ENCODE assay signal across 28 cellular contexts in genomic region chr13:34321986-34322385, GRCh38.
"Had no signal": no experiment of that assay in that cellular context is flagged by ENCODE, and none has a peak within 500 bp of the region (broad histone marks: within the 10 kb centered on the region; RNA-seq: fewer than 3 reads in every experiment).

No MANE protein-coding gene starts in this region.

- H3K4me3 ChIP-seq: esophagus squamous epithelium, gastroesophageal sphincter had no signal

- H3K36me3 ChIP-seq: esophagus squamous epithelium, gastroesophageal sphincter, WERI-Rb-1 had no signal

- ATAC-seq: activated CD4-positive, CD25-positive, alpha-beta regulatory T cell treated with anti-CD3 and anti-CD28 coated beads, Interleukin-2, amount 50 U/mL, for 24 hours; activated CD8-positive, alpha-beta T cell treated with anti-CD3 and anti-CD28 coated beads for 36 hours; activated T-cell treated with anti-CD3 and anti-CD28 coated beads, Interleukin-2, amount 50 U/mL, for 4 hours; activated T-helper 17 cell treated with anti-CD3 and anti-CD28 coated beads, Interleukin-2, amount 50 U/mL, for 72 hours; effector memory CD8-positive, alpha-beta T cell; gastroesophageal sphincter; T-helper 17 cell had no signal

- H3K4me1 ChIP-seq: esophagus squamous epithelium, gastroesophageal sphincter had no signal

- DNase-seq: activated B cell treated with CpG ODN at 0.5 μM for 24 hours; activated CD4-positive, alpha-beta T cell treated with anti-CD3 and anti-CD28 coated beads for 48 hours; activated CD4-positive, alpha-beta T cell treated with anti-CD3 and anti-CD28 coated beads, Interleukin-2, amount 50 U/mL, for 1 hour; activated CD4-positive, alpha-beta T cell treated with anti-CD3 and anti-CD28 coated beads, Interleukin-2, amount 50 U/mL, for 48 hours; activated CD8-positive, alpha-beta memory T cell treated with anti-CD3 and anti-CD28 coated beads for 24 hours; activated CD8-positive, alpha-beta T cell treated with anti-CD3 and anti-CD28 coated beads for 36 hours; activated effector memory CD4-positive, alpha-beta T cell treated with Interleukin-2 at 50 U/mL for 16 hours; activated gamma-delta T cell treated with Interleukin-2 at 50 U/mL for 16 hours; activated naive CD4-positive, alpha-beta T cell treated with anti-CD3 and anti-CD28 coated beads, Interleukin-2, amount 50 U/mL, for 16 hours; activated naive CD4-positive, alpha-beta T cell treated with Interleukin-2 at 50 U/mL for 16 hours; activated T-cell treated with anti-CD3 and anti-CD28 coated beads, Interleukin-2, amount 50 U/mL, for 4 hours; amniotic stem cell; anterior cingulate cortex; caudate nucleus; cortex of kidney; dermis blood vessel endothelial cell; effector CD4-positive, alpha-beta T cell; effector memory CD8-positive, alpha-beta T cell; esophagus squamous epithelium; foreskin melanocyte; SW 1271; T-helper 1 cell; T-helper 17 cell; T1000; WERI-Rb-1 had no signal

- H3K9me3 ChIP-seq: esophagus squamous epithelium, gastroesophageal sphincter had no signal
